Comparison of ENCODE assay signal across 1 cellular context in genomic region chr11:117523680-117524079, GRCh38.
TF ChIP-seq lines count a peak whose summit lies in the region.

No MANE protein-coding gene starts in this region.

TF ChIP-seq in IMR-90, 13 proteins besides CTCF, POLR2A, EP300 and RAD21 (continued from another document):
- no peak for TF ChIP-seq CHD1 (IDR thresholded peaks at IDR 0.05; ENCODE audit: low read depth, low read length)
- TF ChIP-seq BHLHE40 (IDR thresholded peaks at IDR 0.05; ENCODE audit: low read depth, low read length), result no peak
- no peak for TF ChIP-seq FOS (IDR thresholded peaks at IDR 0.05; ENCODE audit: low read depth, low read length)
TF ChIP-seq in IMR-90: peak in this region for 0.
